8 cellular contexts compared by ENCODE assay signal in genomic region chr11:36509694-36510566, GRCh38. TPM values are rescaled to one million over a fixed set of nuclear protein-coding genes. Genes with fewer than 3 reads are reported as not detected.
DNase-seq lines count a peak whose midpoint lies in the region; ATAC-seq and TF ChIP-seq lines count a peak whose summit lies in the region.

TSS of gene TRAF6 (minus strand) at chr11:36510272. CDS start at chr11:36501515, 8,757 bp downstream.

- no peaks in the 10 kb centered on the region for H3K9me2 ChIP-seq in hepatocyte (replicated peaks; ENCODE audit: insufficient read depth)

- H3K4me3 Mint-ChIP-seq in T-helper 2 cell treated with Interferon-gamma antibody and Interleukin-4, amounts not matched to agents 5 μg/mL and 100 μg/mL, for 36 hours: peak within 1 kb of the TSS; percentile 98

- peaks cover 25% of the 10 kb centered on the region for H3K4me1 Mint-ChIP-seq in T-helper 2 cell treated with Interferon-gamma antibody and Interleukin-4, amounts not matched to agents 5 μg/mL and 100 μg/mL, for 36 hours (ENCODE audit: low read depth)

- H3K9me3 Mint-ChIP-seq in T-helper 2 cell treated with Interferon-gamma antibody and Interleukin-4, amounts not matched to agents 5 μg/mL and 100 μg/mL, for 36 hours: peaks cover 8% of the 10 kb centered on the region

- H3K4me1 ChIP-seq in ascending aorta: peaks cover 0 to 3% of the 10 kb centered on the region in 2 donors
- peaks cover 11% of the 10 kb centered on the region for H3K4me1 ChIP-seq in hepatocyte (ENCODE audit: insufficient read depth)

- peaks cover 10% of the 10 kb centered on the region for H3K36me3 Mint-ChIP-seq in T-helper 2 cell treated with Interferon-gamma antibody and Interleukin-4, amounts not matched to agents 5 μg/mL and 100 μg/mL, for 36 hours (ENCODE audit: low read depth)

- H3K27me3 Mint-ChIP-seq in T-helper 2 cell treated with Interferon-gamma antibody and Interleukin-4, amounts not matched to agents 5 μg/mL and 100 μg/mL, for 36 hours (ENCODE audit: low read depth): peaks cover 21% of the 10 kb centered on the region

- peaks cover 43% of the 10 kb centered on the region for H3K79me2 ChIP-seq in hepatocyte

- 1% methylated on average over 79 of the region's 80 CpGs for WGBS in hepatocyte (ENCODE audit: low lambda C conversion rate, missing lambda C conversion rate)

- H3K4me2 ChIP-seq in hepatocyte: peak within 1 kb of the TSS; percentile 90

- TF ChIP-seq CTCF in ascending aorta (IDR thresholded peaks at IDR 0.05) (peak; percentile 85 to 90 (median 88)), hepatocyte (IDR thresholded peaks at IDR 0.05; ENCODE audit: poor library complexity) (peak; percentile 87)

- H3K9me3 ChIP-seq in ascending aorta (no peaks in the 10 kb centered on the region), hepatocyte (ENCODE audit: low read depth) (no peaks in the 10 kb centered on the region)

- intact Hi-C loops in ascending aorta (cut with DNase I): loop anchor here (5.0 kb wide), 3 partner anchors 82 to 1593 kb away; partner anchors contain the start of genes APIP, IFTAP and PDHX

- H4K20me1 ChIP-seq in hepatocyte (ENCODE audit: insufficient read depth, poor library complexity, severe bottlenecking): peaks cover 24% of the 10 kb centered on the region

- H3K27ac Mint-ChIP-seq in T-helper 2 cell treated with Interferon-gamma antibody and Interleukin-4, amounts not matched to agents 5 μg/mL and 100 μg/mL, for 36 hours: peak within 1 kb of the TSS; percentile 93

- H3K27me3 ChIP-seq in ascending aorta (no peaks in the 10 kb centered on the region), hepatocyte (no peaks in the 10 kb centered on the region)

- ATAC-seq in GM18499 (IDR thresholded peaks at IDR 0.05; ENCODE audit: insufficient read depth, unreplicated experiment) (peak; percentile 93), HG02840 (IDR thresholded peaks at IDR 0.05; ENCODE audit: low FRiP score, unreplicated experiment) (peak; percentile 99)

- no peaks in the 10 kb centered on the region for H3K36me3 ChIP-seq in ascending aorta
- H3K36me3 ChIP-seq in hepatocyte (replicated peaks; ENCODE audit: insufficient read depth, low read depth): no peaks in the 10 kb centered on the region

- peak within 1 kb of the TSS; percentile 87 for H2AFZ ChIP-seq in hepatocyte

- H3K27ac ChIP-seq in ascending aorta (peak within 1 kb of the TSS; percentile 86 to 91), hepatocyte (peak within 1 kb of the TSS; percentile 99)

- H3K4me3 ChIP-seq in ascending aorta (peak within 1 kb of the TSS; percentile 87 to 92), hepatocyte (peak within 1 kb of the TSS; percentile 97)

- peak; percentile 15 for DNase-seq in NCI-H1417 treated with DMSO at 0.1 percent for 48 hours (lab: John Stamatoyannopoulos, UW)
- peak; percentile 88 for DNase-seq in T-helper 2 cell treated with Interferon-gamma antibody and Interleukin-4, amounts not matched to agents 5 μg/mL and 100 μg/mL, for 36 hours (ENCODE audit: low spot score)
- peak; percentile 41 to 93 for DNase-seq in ascending aorta (ENCODE audit: low spot score in 2 of 2)
- DNase-seq in hepatocyte (ENCODE audit: low spot score): peak; percentile 94
- DNase-seq in retina: peak; percentile 98
- no peak for DNase-seq in cortex of kidney (lab: John Stamatoyannopoulos, UW)

RNA-seq across cellular contexts. Expression of gene TRAF6, which starts in this region (rescaled TPM):
- total RNA-seq in ascending aorta: 4.8 TPM
- total RNA-seq in hepatocyte: 12.7 and 13.4 TPM in 2 replicates
- 9.5 TPM in 2 replicates for polyA plus RNA-seq in hepatocyte
